Comparison of ENCODE assay signal across 13 cellular contexts in the genomic region with DNA sequence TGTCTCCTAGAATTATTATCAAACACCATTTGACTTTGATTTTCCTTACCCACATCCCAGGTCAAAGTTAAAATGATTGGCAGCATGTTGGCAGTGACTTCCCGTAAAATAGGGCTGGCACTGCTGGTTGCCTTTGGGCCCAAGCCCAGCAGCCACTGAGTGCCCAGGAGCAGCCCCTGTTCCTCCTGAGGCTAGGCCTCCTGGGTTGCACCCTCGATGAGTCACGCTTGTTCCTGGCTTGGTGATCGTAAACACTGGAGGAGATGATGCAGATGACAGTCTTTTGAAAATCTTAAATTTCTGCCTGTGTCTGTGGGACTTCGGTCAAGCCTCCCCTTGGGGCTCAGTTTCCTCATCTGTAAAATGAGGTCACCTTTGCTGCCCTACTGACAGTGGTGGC.
DNase-seq lines count a peak whose midpoint lies in the region; ATAC-seq and TF ChIP-seq lines count a peak whose summit lies in the region.
"Had no signal": no experiment of that assay in that cellular context is flagged by ENCODE, and none has a peak within 500 bp of the region (broad histone marks: within the 10 kb centered on the region; RNA-seq: fewer than 3 reads in every experiment).

No MANE protein-coding gene starts in this region.

- H3K36me3 Mint-ChIP-seq in activated CD4-positive, alpha-beta memory T cell treated with anti-CD3 and anti-CD28 coated beads for 36 hours: no peaks in the 10 kb centered on the region
- no peaks in the 10 kb centered on the region for H3K36me3 Mint-ChIP-seq in activated CD4-positive, alpha-beta memory T cell treated with anti-CD3 and anti-CD28 coated beads, Interleukin-2, amount 10 ng/mL, durations not matched to agents 7 days and 5 days (ENCODE audit: low read depth)
- H3K36me3 Mint-ChIP-seq in effector memory CD8-positive, alpha-beta T cell (ENCODE audit: insufficient read depth): no peaks in the 10 kb centered on the region
- H3K36me3 Mint-ChIP-seq: activated naive CD8-positive, alpha-beta T cell had no signal

- peak overlapping the region; percentile 20 for H3K27ac Mint-ChIP-seq in activated CD4-positive, alpha-beta memory T cell treated with anti-CD3 and anti-CD28 coated beads for 36 hours
- no peak overlapping the region for H3K27ac Mint-ChIP-seq in activated CD4-positive, alpha-beta memory T cell treated with anti-CD3 and anti-CD28 coated beads, Interleukin-2, amount 10 ng/mL, durations not matched to agents 7 days and 5 days
- no peak overlapping the region for H3K27ac Mint-ChIP-seq in effector memory CD8-positive, alpha-beta T cell

- TF ChIP-seq CTCF in NB4 (IDR thresholded peaks at IDR 0.05; ENCODE audit: low read depth, low read length) (no peak), choroid plexus epithelial cell (conservative IDR thresholded peaks at IDR 0.05; ENCODE audit: low read depth, low read length) (no peak), spleen (IDR thresholded peaks at IDR 0.05 in 8 of 11, conservative IDR thresholded peaks at IDR 0.05 in 3 of 11) (no peak), gastroesophageal sphincter (IDR thresholded peaks at IDR 0.05) (no peak)

- CTCF ChIA-PET in activated CD4-positive, alpha-beta memory T cell treated with anti-CD3 and anti-CD28 coated beads for 36 hours (lab: Charles Lee): no interaction called here
- CTCF ChIA-PET in activated CD4-positive, alpha-beta memory T cell treated with anti-CD3 and anti-CD28 coated beads, Interleukin-2, amount 10 ng/mL, durations not matched to agents 7 days and 5 days (lab: Charles Lee): no interaction called here

- H3K27ac ChIP-seq in spleen: peak overlapping the region in 5 of 8 donors; percentile 54 to 90 (median 78)
- H3K27ac ChIP-seq in gastroesophageal sphincter: no peak overlapping the region

- intact Hi-C loops in activated CD4-positive, alpha-beta memory T cell treated with anti-CD3 and anti-CD28 coated beads for 36 hours (cut with micrococcal nuclease): no loop called here
- intact Hi-C loops in spleen (cut with DNase I; ENCODE audit: low total_unique reads): no loop called here

- H3K4me3 Mint-ChIP-seq in activated CD4-positive, alpha-beta memory T cell treated with anti-CD3 and anti-CD28 coated beads for 36 hours: no peak overlapping the region
- H3K4me3 Mint-ChIP-seq in activated CD4-positive, alpha-beta memory T cell treated with anti-CD3 and anti-CD28 coated beads, Interleukin-2, amount 10 ng/mL, durations not matched to agents 7 days and 5 days: no peak overlapping the region
- no peak overlapping the region for H3K4me3 Mint-ChIP-seq in effector memory CD8-positive, alpha-beta T cell
- H3K4me3 Mint-ChIP-seq: activated naive CD8-positive, alpha-beta T cell; nephron had no signal

- POLR2A ChIA-PET in activated CD4-positive, alpha-beta memory T cell treated with anti-CD3 and anti-CD28 coated beads for 36 hours (lab: Charles Lee): no interaction called here
- POLR2A ChIA-PET in activated CD4-positive, alpha-beta memory T cell treated with anti-CD3 and anti-CD28 coated beads, Interleukin-2, amount 10 ng/mL, durations not matched to agents 7 days and 5 days (lab: Charles Lee): no interaction called here

- no peaks in the 10 kb centered on the region for H3K9me3 Mint-ChIP-seq in activated CD4-positive, alpha-beta memory T cell treated with anti-CD3 and anti-CD28 coated beads for 36 hours
- no peaks in the 10 kb centered on the region for H3K9me3 Mint-ChIP-seq in activated CD4-positive, alpha-beta memory T cell treated with anti-CD3 and anti-CD28 coated beads, Interleukin-2, amount 10 ng/mL, durations not matched to agents 7 days and 5 days
- H3K9me3 Mint-ChIP-seq in effector memory CD8-positive, alpha-beta T cell: no peaks in the 10 kb centered on the region
- H3K9me3 Mint-ChIP-seq: nephron had no signal

- no peaks in the 10 kb centered on the region for H3K27me3 Mint-ChIP-seq in activated CD4-positive, alpha-beta memory T cell treated with anti-CD3 and anti-CD28 coated beads for 36 hours
- H3K27me3 Mint-ChIP-seq in activated CD4-positive, alpha-beta memory T cell treated with anti-CD3 and anti-CD28 coated beads, Interleukin-2, amount 10 ng/mL, durations not matched to agents 7 days and 5 days: peaks cover 2% of the 10 kb centered on the region
- peaks cover 9 to 30% of the 10 kb centered on the region in 2 donors for H3K27me3 Mint-ChIP-seq in effector memory CD8-positive, alpha-beta T cell
- H3K27me3 Mint-ChIP-seq: activated naive CD8-positive, alpha-beta T cell had no signal

- H3K9me3 ChIP-seq in spleen (no peaks in the 10 kb centered on the region), gastroesophageal sphincter (no peaks in the 10 kb centered on the region)
- H3K9me3 ChIP-seq: stomach had no signal

- no peak for ATAC-seq in gastroesophageal sphincter
- no peak for ATAC-seq in effector memory CD8-positive, alpha-beta T cell (replicated peaks)

- TF ChIP-seq EP300 in gastroesophageal sphincter (IDR thresholded peaks at IDR 0.05): no peak

- peak; percentile 43 for DNase-seq in activated CD4-positive, alpha-beta memory T cell treated with anti-CD3 and anti-CD28 coated beads for 36 hours
- DNase-seq in activated CD4-positive, alpha-beta memory T cell treated with anti-CD3 and anti-CD28 coated beads, Interleukin-2, amount 10 ng/mL, durations not matched to agents 7 days and 5 days: no peak
- peak; percentile 77 for DNase-seq in NB4 (ENCODE audit: low read depth)
- DNase-seq in choroid plexus epithelial cell (ENCODE audit: low read depth): peak; percentile 63
- peak; percentile 83 for DNase-seq in spleen
- no peak for DNase-seq in effector memory CD8-positive, alpha-beta T cell
- DNase-seq in NCI-H748 treated with DMSO at 0.1 percent for 48 hours (lab: John Stamatoyannopoulos, UW): no peak
- DNase-seq: NCI-H146, RPMI8226, stomach had no signal

- H3K36me3 ChIP-seq in spleen (no peaks in the 10 kb centered on the region), gastroesophageal sphincter (no peaks in the 10 kb centered on the region)
- H3K36me3 ChIP-seq: stomach had no signal

- peaks cover 9% of the 10 kb centered on the region for H3K4me1 Mint-ChIP-seq in activated CD4-positive, alpha-beta memory T cell treated with anti-CD3 and anti-CD28 coated beads for 36 hours (ENCODE audit: low read depth)
- peaks cover 10% of the 10 kb centered on the region for H3K4me1 Mint-ChIP-seq in activated CD4-positive, alpha-beta memory T cell treated with anti-CD3 and anti-CD28 coated beads, Interleukin-2, amount 10 ng/mL, durations not matched to agents 7 days and 5 days
- peaks cover 7 to 10% of the 10 kb centered on the region in 2 donors for H3K4me1 Mint-ChIP-seq in effector memory CD8-positive, alpha-beta T cell (ENCODE audit: low read depth in 2 of 2)

- TF ChIP-seq POLR2A in NB4 (IDR thresholded peaks at IDR 0.05; ENCODE audit: extremely low read depth, insufficient read length) (no peak), spleen (IDR thresholded peaks at IDR 0.05) (no peak), gastroesophageal sphincter (IDR thresholded peaks at IDR 0.05) (no peak)

- H3K4me3 ChIP-seq in NB4 (ENCODE audit: low read depth, low read length) (no peak overlapping the region), choroid plexus epithelial cell (ENCODE audit: low read depth, low read length) (no peak overlapping the region), spleen (no peak overlapping the region), gastroesophageal sphincter (no peak overlapping the region)
- H3K4me3 ChIP-seq: stomach had no signal

- WGBS in spleen, 5 donors: 49 to 82% (median 69%) methylated on average over 5 of the region's 5 CpGs
- 16 to 46% methylated on average over 3 to 4 of the region's 5 CpGs for WGBS in gastroesophageal sphincter (ENCODE audit: low coverage in 1 of 2), 2 donors

- H3K4me1 ChIP-seq in spleen: peaks cover 0 to 48% (median 6%) of the 10 kb centered on the region in 6 donors
- H3K4me1 ChIP-seq in gastroesophageal sphincter: peaks cover 0 to 23% (median 0%) of the 10 kb centered on the region in 3 donors

- H3K27me3 ChIP-seq in spleen (replicated peaks in 1 of 7): peaks cover 0 to 24% (median 0%) of the 10 kb centered on the region in 7 donors
- H3K27me3 ChIP-seq in gastroesophageal sphincter: no peaks in the 10 kb centered on the region
- H3K27me3 ChIP-seq: stomach had no signal

Comparison
In these comparisons a context has a peak if more than half of its experiments do, and no peak if none do; other contexts are left out.
1. DNase-seq: peak in activated CD4-positive, alpha-beta memory T cell treated with anti-CD3 and anti-CD28 coated beads for 36 hours (single experiment), NB4 (single experiment), choroid plexus epithelial cell (single experiment) and spleen (single experiment); none in activated CD4-positive, alpha-beta memory T cell treated with anti-CD3 and anti-CD28 coated beads, Interleukin-2, amount 10 ng/mL, durations not matched to agents 7 days and 5 days (single experiment), effector memory CD8-positive, alpha-beta T cell (0 of 3) and NCI-H748 treated with DMSO at 0.1 percent for 48 hours (single experiment).
2. H3K27ac ChIP-seq: peak in spleen (5 of 8); none in gastroesophageal sphincter (0 of 4).